8 cellular contexts compared by ENCODE assay signal in genomic region chr7:30026229-30027064, GRCh38. TPM values are rescaled to one million over a fixed set of nuclear protein-coding genes. Genes with fewer than 3 reads are reported as not detected.
DNase-seq lines count a peak whose midpoint lies in the region; ATAC-seq, FAIRE-seq and TF ChIP-seq lines count a peak whose summit lies in the region.

Gene FKBP14 (minus strand): TSS chr7:30026702. CDS start chr7:30026508, 194 bp downstream.

- H3K27ac ChIP-seq in WERI-Rb-1 (peak within 1 kb of the TSS; percentile 61), iPS-20b (ENCODE audit: low read length) (peak within 1 kb of the TSS; percentile 19), skeletal muscle tissue (ENCODE audit: low read depth, low read length) (peak within 1 kb of the TSS; percentile 82)

- DNase-seq in ACHN = peak; percentile 100
- DNase-seq in NCI-H2171 (lab: John Stamatoyannopoulos, UW) = peak; percentile 97
- peak; percentile 98 for DNase-seq in WERI-Rb-1
- peak; percentile 97 for DNase-seq in bronchial epithelial cell (ENCODE audit: low read depth)

- H3K9me3 ChIP-seq in WERI-Rb-1 (ENCODE audit: severe bottlenecking) (no peaks in the 10 kb centered on the region), iPS-20b (ENCODE audit: insufficient read depth, low read depth, low read length) (no peaks in the 10 kb centered on the region), skeletal muscle tissue (ENCODE audit: control insufficient read depth in 3 of 3, low read length in 3 of 3) (no peaks in the 10 kb centered on the region)

- ATAC-seq in GM18868 (IDR thresholded peaks at IDR 0.05; ENCODE audit: unreplicated experiment) = peak; percentile 77
- ATAC-seq in HG03103 (IDR thresholded peaks at IDR 0.05; ENCODE audit: low read depth, unreplicated experiment) = peak; percentile 70

- H3K4me3 ChIP-seq in WERI-Rb-1 (ENCODE audit: low read depth, low read length) (peak within 1 kb of the TSS; percentile 54), bronchial epithelial cell (ENCODE audit: low read depth, low read length) (peak within 1 kb of the TSS; percentile 76), iPS-20b (ENCODE audit: low read length) (peak within 1 kb of the TSS; percentile 89), skeletal muscle tissue (ENCODE audit: low read length in 3 of 3) (peak within 1 kb of the TSS; percentile 83 to 100 (median 87))

- FAIRE-seq in bronchial epithelial cell (lab: Jason Lieb, UNC) = no peak

- in situ Hi-C loops in ACHN (cut with HindIII; ENCODE audit: low pct_ligation_motif_present, low pct_unique_long_range_greater_than_20kb, low sequenced_read_pairs) = no loop called here

- H3K27me3 ChIP-seq in WERI-Rb-1 (ENCODE audit: insufficient read depth, low read depth, severe bottlenecking) (no peaks in the 10 kb centered on the region), bronchial epithelial cell (ENCODE audit: control insufficient read depth, insufficient read depth, low read length) (no peaks in the 10 kb centered on the region), iPS-20b (ENCODE audit: insufficient read depth, low read length) (no peaks in the 10 kb centered on the region), skeletal muscle tissue (ENCODE audit: control insufficient read depth in 3 of 3, insufficient read depth in 3 of 3, low read length in 3 of 3) (no peaks in the 10 kb centered on the region)

- TF ChIP-seq CTCF in WERI-Rb-1 (IDR thresholded peaks at IDR 0.05; ENCODE audit: low read depth, low read length) (no peak), bronchial epithelial cell (IDR thresholded peaks at IDR 0.05; ENCODE audit: insufficient read depth, low read length, severe bottlenecking) (no peak)

- H3K9ac ChIP-seq in iPS-20b (ENCODE audit: low read depth, low read length) = peak within 1 kb of the TSS; percentile 76; the same call in 1 of the 2 replicates
- peak within 1 kb of the TSS; percentile 86 to 98 (median 87) for H3K9ac ChIP-seq in skeletal muscle tissue (ENCODE audit: low read depth in 1 of 3, low read length in 3 of 3)

- peaks cover 16% of the 10 kb centered on the region; the same call in 1 of the 2 replicates for H3K4me1 ChIP-seq in iPS-20b (ENCODE audit: insufficient read depth, low read length)
- H3K4me1 ChIP-seq in skeletal muscle tissue (ENCODE audit: control insufficient read depth in 3 of 3, insufficient read depth in 3 of 3, low read length in 3 of 3) = peaks cover 17 to 27% (median 24%) of the 10 kb centered on the region in 3 donors

- no peaks in the 10 kb centered on the region for H3K36me3 ChIP-seq in WERI-Rb-1
- H3K36me3 ChIP-seq in bronchial epithelial cell (ENCODE audit: control insufficient read depth, insufficient read depth, low read length) = peaks cover 2% of the 10 kb centered on the region
- no peaks in the 10 kb centered on the region; the same call in 1 of the 2 replicates for H3K36me3 ChIP-seq in iPS-20b (ENCODE audit: insufficient read depth, low read depth, low read length)
- H3K36me3 ChIP-seq in skeletal muscle tissue (ENCODE audit: control insufficient read depth in 3 of 3, insufficient read depth in 3 of 3, low read length in 3 of 3) = no peaks in the 10 kb centered on the region

RNA-seq across cellular contexts. Expression of gene FKBP14, which starts in this region (rescaled TPM):
- total RNA-seq in bronchial epithelial cell (20.0 and 20.5 TPM in 2 replicates), skeletal muscle tissue (13.0 TPM)

Comparison
In these comparisons a context has a peak if more than half of its experiments do, and no peak if none do; other contexts are left out.
1. Peak in every context shown above with its lines: DNase-seq, ATAC-seq, H3K4me3 ChIP-seq and H3K27ac ChIP-seq.
2. H3K27ac ChIP-seq: peak in every context shown above with its lines; median percentile 82 in skeletal muscle tissue; 61 in WERI-Rb-1; 19 in iPS-20b.